Comparison of ENCODE assay signal across 2 cellular contexts in the genomic region with DNA sequence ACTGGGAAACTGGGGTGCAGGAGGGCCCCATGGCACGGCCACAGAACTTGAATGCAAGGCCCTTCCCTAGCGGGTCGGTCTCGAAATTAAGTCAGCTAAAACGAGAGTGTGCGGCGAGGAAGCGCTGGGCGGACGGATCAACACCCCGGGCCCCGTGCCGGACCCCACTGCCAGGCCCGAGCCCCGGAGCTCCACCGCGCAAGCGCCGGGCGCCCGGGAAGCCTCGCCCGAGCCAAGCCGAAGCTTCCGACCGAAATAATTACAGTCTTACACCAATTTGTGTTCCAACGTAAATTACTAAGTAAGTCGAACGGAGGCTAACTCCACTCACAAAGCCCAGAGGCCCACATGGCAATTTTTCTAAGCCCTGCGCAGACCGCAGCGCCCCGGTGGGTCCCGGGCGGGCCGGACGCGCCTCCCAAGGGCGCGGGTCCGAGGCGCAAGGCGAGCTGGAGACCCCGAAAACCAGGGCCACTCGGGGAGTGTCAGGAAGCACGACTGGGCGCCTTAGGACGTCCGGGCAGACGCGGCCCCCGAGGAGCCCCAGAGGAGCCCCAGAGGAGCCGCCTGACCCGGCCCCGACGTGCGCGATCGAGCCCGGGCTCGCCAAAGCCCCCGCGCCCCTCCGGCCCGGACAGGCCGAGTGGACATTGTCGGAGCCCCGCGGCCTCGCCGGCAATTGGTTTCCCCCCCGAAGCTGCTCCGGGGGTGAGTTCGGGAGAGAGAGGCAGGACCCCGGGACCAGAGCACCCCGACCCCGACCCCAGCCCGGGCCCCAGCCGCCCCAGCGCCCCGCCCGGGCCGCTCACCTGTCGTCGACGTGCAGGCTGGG.
TF ChIP-seq lines count a peak whose summit lies in the region.

No MANE protein-coding gene starts in this region.

TF ChIP-seq in SK-N-SH, 30 proteins besides CTCF, POLR2A, EP300 and RAD21 (continued from another document):
- TF ChIP-seq, protein P1, sequence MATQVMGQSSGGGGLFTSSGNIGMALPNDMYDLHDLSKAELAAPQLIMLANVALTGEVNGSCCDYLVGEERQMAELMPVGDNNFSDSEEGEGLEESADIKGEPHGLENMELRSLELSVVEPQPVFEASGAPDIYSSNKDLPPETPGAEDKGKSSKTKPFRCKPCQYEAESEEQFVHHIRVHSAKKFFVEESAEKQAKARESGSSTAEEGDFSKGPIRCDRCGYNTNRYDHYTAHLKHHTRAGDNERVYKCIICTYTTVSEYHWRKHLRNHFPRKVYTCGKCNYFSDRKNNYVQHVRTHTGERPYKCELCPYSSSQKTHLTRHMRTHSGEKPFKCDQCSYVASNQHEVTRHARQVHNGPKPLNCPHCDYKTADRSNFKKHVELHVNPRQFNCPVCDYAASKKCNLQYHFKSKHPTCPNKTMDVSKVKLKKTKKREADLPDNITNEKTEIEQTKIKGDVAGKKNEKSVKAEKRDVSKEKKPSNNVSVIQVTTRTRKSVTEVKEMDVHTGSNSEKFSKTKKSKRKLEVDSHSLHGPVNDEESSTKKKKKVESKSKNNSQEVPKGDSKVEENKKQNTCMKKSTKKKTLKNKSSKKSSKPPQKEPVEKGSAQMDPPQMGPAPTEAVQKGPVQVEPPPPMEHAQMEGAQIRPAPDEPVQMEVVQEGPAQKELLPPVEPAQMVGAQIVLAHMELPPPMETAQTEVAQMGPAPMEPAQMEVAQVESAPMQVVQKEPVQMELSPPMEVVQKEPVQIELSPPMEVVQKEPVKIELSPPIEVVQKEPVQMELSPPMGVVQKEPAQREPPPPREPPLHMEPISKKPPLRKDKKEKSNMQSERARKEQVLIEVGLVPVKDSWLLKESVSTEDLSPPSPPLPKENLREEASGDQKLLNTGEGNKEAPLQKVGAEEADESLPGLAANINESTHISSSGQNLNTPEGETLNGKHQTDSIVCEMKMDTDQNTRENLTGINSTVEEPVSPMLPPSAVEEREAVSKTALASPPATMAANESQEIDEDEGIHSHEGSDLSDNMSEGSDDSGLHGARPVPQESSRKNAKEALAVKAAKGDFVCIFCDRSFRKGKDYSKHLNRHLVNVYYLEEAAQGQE (IDR thresholded peaks at IDR 0.05; ENCODE audit: low read depth, low read length), result no peak
- TF ChIP-seq MEF2A (IDR thresholded peaks at IDR 0.05; ENCODE audit: borderline replicate concordance, low read depth), result no peak
TF ChIP-seq in SK-N-SH: peak in this region for 0.

TF ChIP-seq in SK-N-SH treated with all-trans-retinoic acid at 6 μM for 48 hours, 23 proteins besides CTCF, POLR2A, EP300 and RAD21 (continued from another document):
- TF ChIP-seq ZNF70 (CRISPR knock-in tag; IDR thresholded peaks at IDR 0.05), result no peak
